Comparison of ENCODE assay signal across 25 cellular contexts in genomic region chr6:132789398-132789780, GRCh38. TPM values are rescaled to one million over a fixed set of nuclear protein-coding genes. Genes with fewer than 3 reads are reported as not detected.
A peak's percentile ranks its signal among the peaks of the same experiment; 100 is the strongest.
DNase-seq lines count a peak whose midpoint lies in the region; TF ChIP-seq lines count a peak whose summit lies in the region.
"Had no signal": no experiment of that assay in that cellular context is flagged by ENCODE, and none has a peak within 500 bp of the region (broad histone marks: within the 10 kb centered on the region; RNA-seq: fewer than 3 reads in every experiment).

No MANE protein-coding gene starts in this region.

- H3K27ac ChIP-seq in ectodermal cell (ENCODE audit: insufficient read depth, low read depth, low read length, poor library complexity, severe bottlenecking), result peak overlapping the region; percentile 47
- peak overlapping the region; percentile 43 for H3K27ac ChIP-seq in mesodermal cell (ENCODE audit: low read depth, low read length, severe bottlenecking)
- no peak overlapping the region for H3K27ac ChIP-seq in esophagus squamous epithelium
- H3K27ac ChIP-seq: KMS-11, Peyer's patch, SJSA1 had no signal

- H3K4me1 ChIP-seq in ectodermal cell (ENCODE audit: control insufficient read depth, insufficient read depth, low read length), result no peaks in the 10 kb centered on the region
- H3K4me1 ChIP-seq in mesodermal cell (ENCODE audit: control insufficient read depth, insufficient read depth, low read length, poor library complexity, severe bottlenecking), result no peaks in the 10 kb centered on the region
- H3K4me1 ChIP-seq in esophagus squamous epithelium, result no peaks in the 10 kb centered on the region
- H3K4me1 ChIP-seq: HAP-1, Peyer's patch, SJSA1 had no signal

- TF ChIP-seq CTCF in esophagus squamous epithelium (IDR thresholded peaks at IDR 0.05), result no peak

- TF ChIP-seq POLR2A in esophagus squamous epithelium (IDR thresholded peaks at IDR 0.05), result no peak

- DNase-seq in activated naive CD4-positive, alpha-beta T cell treated with anti-CD3 and anti-CD28 coated beads for 36 hours, result peak; percentile 25
- DNase-seq in activated naive CD4-positive, alpha-beta T cell treated with anti-CD3 and anti-CD28 coated beads, Interleukin-2, amount 10 ng/mL, durations not matched to agents 7 days and 5 days, result no peak
- DNase-seq in Ammon's horn (ENCODE audit: low spot score) (no peak), esophagus squamous epithelium (lab: John Stamatoyannopoulos, UW) (no peak)
- no peak for DNase-seq in effector CD8-positive, alpha-beta T cell (lab: John Stamatoyannopoulos, UW)
- DNase-seq: 8988T; DMS53; GDM1; IMR-90; NCI-H1092 treated with DMSO at 0.1 percent for 48 hours; NCI-H1436 treated with DMSO at 0.1 percent for 48 hours; NCI-H2029 treated with DMSO at 0.1 percent for 48 hours; NCI-H345; NCI-H524; NCI-H774; NK-92 treated with Interleukin-12 subunit alpha and Interleukin-12 subunit beta, amount 100 ng/mL, for 24 hours; Peyer's patch had no signal

- H3K36me3 ChIP-seq in ectodermal cell (ENCODE audit: control insufficient read depth, insufficient read depth, low read length) (no peaks in the 10 kb centered on the region), mesodermal cell (ENCODE audit: control insufficient read depth, insufficient read depth, low read length) (no peaks in the 10 kb centered on the region), esophagus squamous epithelium (peaks cover 0 to 75% (median 3%) of the 10 kb centered on the region in 3 donors)
- H3K36me3 ChIP-seq: SJSA1 had no signal

- no peaks in the 10 kb centered on the region for H3K9me3 Mint-ChIP-seq in activated naive CD4-positive, alpha-beta T cell treated with anti-CD3 and anti-CD28 coated beads for 36 hours
- H3K9me3 Mint-ChIP-seq in activated naive CD4-positive, alpha-beta T cell treated with anti-CD3 and anti-CD28 coated beads, Interleukin-2, amount 10 ng/mL, durations not matched to agents 7 days and 5 days, result no peaks in the 10 kb centered on the region
- H3K9me3 Mint-ChIP-seq: GM23338 had no signal

- CTCF ChIA-PET in activated naive CD4-positive, alpha-beta T cell treated with anti-CD3 and anti-CD28 coated beads for 36 hours (lab: Charles Lee), result interaction anchor here (0.7 to 3.6 kb wide), 3 partner anchors 9 to 24 kb away, joined by 3 to 21 read pairs (median 5); partner anchors contain the start of gene SLC18B1
- CTCF ChIA-PET in activated naive CD4-positive, alpha-beta T cell treated with anti-CD3 and anti-CD28 coated beads, Interleukin-2, amount 10 ng/mL, durations not matched to agents 7 days and 5 days (lab: Charles Lee), result interaction anchor here (0.8 kb wide), 1 partner anchor 11 kb away, joined by 4 read pairs; no protein-coding TSS in a partner anchor

- peaks cover 30% of the 10 kb centered on the region for H3K4me1 Mint-ChIP-seq in activated naive CD4-positive, alpha-beta T cell treated with anti-CD3 and anti-CD28 coated beads for 36 hours (ENCODE audit: low read depth)
- H3K4me1 Mint-ChIP-seq in activated naive CD4-positive, alpha-beta T cell treated with anti-CD3 and anti-CD28 coated beads, Interleukin-2, amount 10 ng/mL, durations not matched to agents 7 days and 5 days, result peaks cover 15% of the 10 kb centered on the region
- H3K4me1 Mint-ChIP-seq: GM23338 had no signal

- H3K4me3 ChIP-seq in ectodermal cell (ENCODE audit: insufficient read depth, low read depth, low read length) (no peak overlapping the region), mesodermal cell (ENCODE audit: extremely low read depth, insufficient read depth, low read length, poor library complexity, severe bottlenecking) (no peak overlapping the region), esophagus squamous epithelium (no peak overlapping the region)
- H3K4me3 ChIP-seq: GM23338, HAP-1, Peyer's patch, SJSA1 had no signal

- H3K27me3 ChIP-seq in ectodermal cell (ENCODE audit: control insufficient read depth, insufficient read depth, low read length, poor library complexity, severe bottlenecking) (no peaks in the 10 kb centered on the region), esophagus squamous epithelium (no peaks in the 10 kb centered on the region)
- H3K27me3 ChIP-seq: Peyer's patch, SJSA1 had no signal

- no peak overlapping the region for H3K4me3 Mint-ChIP-seq in activated naive CD4-positive, alpha-beta T cell treated with anti-CD3 and anti-CD28 coated beads for 36 hours
- H3K4me3 Mint-ChIP-seq in activated naive CD4-positive, alpha-beta T cell treated with anti-CD3 and anti-CD28 coated beads, Interleukin-2, amount 10 ng/mL, durations not matched to agents 7 days and 5 days, result no peak overlapping the region
- H3K4me3 Mint-ChIP-seq: B cell, CD14-positive monocyte, GM23338 had no signal

- H3K9me3 ChIP-seq in ectodermal cell (ENCODE audit: control insufficient read depth, low read length), result no peaks in the 10 kb centered on the region
- no peaks in the 10 kb centered on the region for H3K9me3 ChIP-seq in mesodermal cell (ENCODE audit: control insufficient read depth, low read length)
- no peaks in the 10 kb centered on the region for H3K9me3 ChIP-seq in esophagus squamous epithelium
- H3K9me3 ChIP-seq: HAP-1, Peyer's patch, SJSA1 had no signal

- 90 to 91% methylated on average over 3 of the region's 3 CpGs for WGBS in ectodermal cell, 2 experiments
- 90 to 100% methylated on average over 2 of the region's 3 CpGs for WGBS in mesodermal cell (ENCODE audit: insufficient coverage in 2 of 2), 2 experiments
- 95 to 98% methylated on average over 3 of the region's 3 CpGs for WGBS in esophagus squamous epithelium, 2 donors

- peak overlapping the region; percentile 26 for H3K27ac Mint-ChIP-seq in activated naive CD4-positive, alpha-beta T cell treated with anti-CD3 and anti-CD28 coated beads for 36 hours
- no peak overlapping the region for H3K27ac Mint-ChIP-seq in activated naive CD4-positive, alpha-beta T cell treated with anti-CD3 and anti-CD28 coated beads, Interleukin-2, amount 10 ng/mL, durations not matched to agents 7 days and 5 days
- H3K27ac Mint-ChIP-seq: B cell had no signal

- no peaks in the 10 kb centered on the region for H3K27me3 Mint-ChIP-seq in activated naive CD4-positive, alpha-beta T cell treated with anti-CD3 and anti-CD28 coated beads for 36 hours (ENCODE audit: low read depth)
- no peaks in the 10 kb centered on the region for H3K27me3 Mint-ChIP-seq in activated naive CD4-positive, alpha-beta T cell treated with anti-CD3 and anti-CD28 coated beads, Interleukin-2, amount 10 ng/mL, durations not matched to agents 7 days and 5 days
- H3K27me3 Mint-ChIP-seq: B cell had no signal

- intact Hi-C loops in activated naive CD4-positive, alpha-beta T cell treated with anti-CD3 and anti-CD28 coated beads for 36 hours (cut with micrococcal nuclease), result loop anchor here (1.0 to 2.0 kb wide), 2 partner anchors 9 to 27 kb away; partner anchors contain the start of gene SLC18B1
- intact Hi-C loops in esophagus squamous epithelium (cut with DNase I), result no loop called here

- H3K36me3 Mint-ChIP-seq in activated naive CD4-positive, alpha-beta T cell treated with anti-CD3 and anti-CD28 coated beads for 36 hours (ENCODE audit: low read depth), result peaks cover 34% of the 10 kb centered on the region
- peaks cover 21% of the 10 kb centered on the region for H3K36me3 Mint-ChIP-seq in activated naive CD4-positive, alpha-beta T cell treated with anti-CD3 and anti-CD28 coated beads, Interleukin-2, amount 10 ng/mL, durations not matched to agents 7 days and 5 days

RNA-seq across cellular contexts. Expression of gene SLC18B1, which starts 9.0 kb away (rescaled TPM):
- total RNA-seq in activated naive CD4-positive, alpha-beta T cell treated with anti-CD3 and anti-CD28 coated beads for 36 hours, result 1 to 10 TPM; 5.1 to 6.1 TPM
- polyA plus RNA-seq in ectodermal cell (2013, experiment 1 of 4), result 8.4 TPM
- 8.0 TPM for polyA plus RNA-seq in ectodermal cell (2013, experiment 2 of 4)
- polyA plus RNA-seq in ectodermal cell (2013, experiment 3 of 4), result 7.2 TPM
- polyA plus RNA-seq in ectodermal cell (2013, experiment 4 of 4), result 8.8 TPM
- 9.3 TPM for polyA plus RNA-seq in mesodermal cell (2013, experiment 1 of 2)
- 8.0 TPM for polyA plus RNA-seq in mesodermal cell (2013, experiment 2 of 2)
- total RNA-seq in esophagus squamous epithelium, result 10 to 100 TPM; 11.2 to 28.7 (median 16.8) TPM

RNA-seq across cellular contexts. Expression of gene RPS12, which starts 25.0 kb away (rescaled TPM):
- 1,000 to 10,000 TPM; 2,152 to 2,208 TPM for total RNA-seq in activated naive CD4-positive, alpha-beta T cell treated with anti-CD3 and anti-CD28 coated beads for 36 hours
- polyA plus RNA-seq in ectodermal cell (2013, experiment 1 of 4), result 1,987 TPM
- polyA plus RNA-seq in ectodermal cell (2013, experiment 2 of 4), result 1,944 TPM
- polyA plus RNA-seq in ectodermal cell (2013, experiment 3 of 4), result 2,236 TPM
- 2,590 TPM for polyA plus RNA-seq in ectodermal cell (2013, experiment 4 of 4)
- 2,262 TPM for polyA plus RNA-seq in mesodermal cell (2013, experiment 1 of 2)
- 2,150 TPM for polyA plus RNA-seq in mesodermal cell (2013, experiment 2 of 2)
- 1,000 to 10,000 TPM in 3 of 4 donors, 100 to 1,000 TPM in 1; 520 to 3,256 (median 2,293) TPM for total RNA-seq in esophagus squamous epithelium

RNA-seq across cellular contexts. Expression of gene VNN2, which starts 31.7 kb away (rescaled TPM):
- 1 to 10 TPM; 7.3 to 7.8 TPM for total RNA-seq in activated naive CD4-positive, alpha-beta T cell treated with anti-CD3 and anti-CD28 coated beads for 36 hours
- polyA plus RNA-seq in ectodermal cell (2013, experiment 1 of 4), result not detected
- polyA plus RNA-seq in ectodermal cell (2013, experiment 2 of 4), result not detected
- polyA plus RNA-seq in ectodermal cell (2013, experiment 3 of 4), result not detected
- polyA plus RNA-seq in ectodermal cell (2013, experiment 4 of 4), result not detected
- not detected for polyA plus RNA-seq in mesodermal cell (2013, experiment 1 of 2)
- not detected for polyA plus RNA-seq in mesodermal cell (2013, experiment 2 of 2)
- 10 to 100 TPM in 1 of 4 donors, 1 to 10 TPM in 2, under 1 TPM in 1; 0.95 to 12.6 (median 3.2) TPM for total RNA-seq in esophagus squamous epithelium
- total RNA-seq: GM23338, IMR-90 had no signal
- polyA plus RNA-seq: GM23338, IMR-90 had no signal

Comparison
In these comparisons a context has a peak if more than half of its experiments do, and no peak if none do; other contexts are left out.
1. H3K27ac ChIP-seq: peak in ectodermal cell (single experiment) and mesodermal cell (single experiment); none in esophagus squamous epithelium (0 of 4).